ENCODE assay signal across 9 cellular contexts in the genomic region with DNA sequence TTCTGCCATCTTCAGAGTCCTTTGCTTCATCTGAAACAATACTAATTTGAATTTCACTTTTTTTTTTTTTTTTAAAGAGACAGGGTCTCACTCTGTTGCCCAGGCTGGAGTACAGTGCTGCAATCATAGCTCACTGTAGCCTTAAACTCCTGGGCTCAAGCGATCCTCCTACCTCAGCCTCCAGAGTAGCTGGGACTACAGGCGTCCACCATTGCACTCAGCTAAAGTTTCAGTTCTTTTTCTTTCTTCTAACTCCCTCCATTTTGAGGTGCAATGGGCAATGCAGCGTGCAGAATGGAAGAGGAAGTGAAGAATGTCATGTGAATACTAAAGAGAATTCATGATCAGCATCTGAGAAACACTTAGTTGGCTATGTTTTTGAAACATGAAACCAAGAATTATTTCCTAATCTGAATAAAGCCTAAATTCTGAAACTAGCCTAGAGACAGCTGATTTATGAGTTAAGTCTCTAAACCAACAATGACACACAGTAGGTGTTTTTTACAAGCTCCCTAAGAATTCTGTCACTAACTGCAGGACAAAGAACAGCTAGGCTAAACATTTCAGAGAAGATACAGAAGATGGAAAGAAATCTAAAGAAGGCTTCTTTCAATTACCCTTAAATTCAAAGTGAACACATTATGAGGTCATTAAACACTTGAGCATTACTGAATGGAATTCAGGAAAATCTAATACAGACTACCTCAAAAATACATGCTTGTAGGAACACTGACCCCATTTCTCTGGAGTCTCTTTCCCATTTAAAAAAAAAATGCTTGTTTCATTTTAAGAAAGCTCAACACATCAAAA. TPM values are rescaled to one million over a fixed set of nuclear protein-coding genes. Genes with fewer than 3 reads are reported as not detected.
DNase-seq lines count a peak whose midpoint lies in the region; ATAC-seq and TF ChIP-seq lines count a peak whose summit lies in the region.
"Had no signal": no experiment of that assay in that cellular context is flagged by ENCODE, and none has a peak within 500 bp of the region (broad histone marks: within the 10 kb centered on the region; RNA-seq: fewer than 3 reads in every experiment).

No MANE protein-coding gene starts in this region.

- 88 to 91% methylated on average over 2 to 3 of the region's 3 CpGs for WGBS in endodermal cell (ENCODE audit: insufficient coverage in 1 of 2, insufficient read length in 1 of 2), 2 experiments

- no peak for TF ChIP-seq CTCF in endodermal cell (conservative IDR thresholded peaks at IDR 0.05)

- H3K27me3 ChIP-seq in subcutaneous abdominal adipose tissue (ENCODE audit: control insufficient read depth in 5 of 5, insufficient read depth in 4 of 5, low read length in 5 of 5) (no peaks in the 10 kb centered on the region), endodermal cell (ENCODE audit: control insufficient read depth, insufficient read depth, low read length, poor library complexity, severe bottlenecking) (no peaks in the 10 kb centered on the region)

- H3K9ac ChIP-seq in subcutaneous abdominal adipose tissue (ENCODE audit: low read length in 5 of 5) (no peak overlapping the region), endodermal cell (ENCODE audit: extremely low read depth, low read length, poor library complexity, severe bottlenecking) (no peak overlapping the region)

- H3K36me3 ChIP-seq in subcutaneous abdominal adipose tissue (ENCODE audit: control insufficient read depth in 5 of 5, insufficient read depth in 5 of 5, low read length in 5 of 5) (peaks cover 15 to 53% (median 41%) of the 10 kb centered on the region in 5 donors), endodermal cell (ENCODE audit: control insufficient read depth, insufficient read depth, low read length) (peaks cover 70% of the 10 kb centered on the region)

- H3K4me3 Mint-ChIP-seq in activated T-cell treated with anti-CD3 and anti-CD28 coated beads, Interleukin-2, amount 50 U/mL, for 24 hours: no peak overlapping the region
- H3K4me3 Mint-ChIP-seq in activated T-helper 1 cell treated with anti-CD3 and anti-CD28 coated beads, Interleukin-12 subunit alpha, Interleukin-12 subunit beta, Interleukin-2, Interleukin-4 antibody, amounts not matched to agents 30 ng/mL and 10 ng/mL and 1 ng/mL, durations not matched to agents 14 hours and 24 hours and 36 hours: no peak overlapping the region
- H3K4me3 Mint-ChIP-seq in endodermal cell: no peak overlapping the region

- H3K9me3 Mint-ChIP-seq in activated T-cell treated with anti-CD3 and anti-CD28 coated beads, Interleukin-2, amount 50 U/mL, for 24 hours: no peaks in the 10 kb centered on the region
- H3K9me3 Mint-ChIP-seq in activated T-helper 1 cell treated with anti-CD3 and anti-CD28 coated beads, Interleukin-12 subunit alpha, Interleukin-12 subunit beta, Interleukin-2, Interleukin-4 antibody, amounts not matched to agents 30 ng/mL and 10 ng/mL and 1 ng/mL, durations not matched to agents 14 hours and 24 hours and 36 hours: no peaks in the 10 kb centered on the region
- H3K9me3 Mint-ChIP-seq in endodermal cell: no peaks in the 10 kb centered on the region

- intact Hi-C loops in activated T-helper 1 cell treated with anti-CD3 and anti-CD28 coated beads, Interleukin-12 subunit alpha, Interleukin-12 subunit beta, Interleukin-2, Interleukin-4 antibody, amounts not matched to agents 30 ng/mL and 10 ng/mL and 1 ng/mL, durations not matched to agents 14 hours and 24 hours and 36 hours (cut with micrococcal nuclease): loop anchor here (2.0 kb wide), 1 partner anchor 26 kb away; no protein-coding TSS in a partner anchor

- H3K4me3 ChIP-seq in subcutaneous abdominal adipose tissue (ENCODE audit: low read depth in 1 of 5, low read length in 5 of 5): no peak overlapping the region
- H3K4me3 ChIP-seq in endodermal cell (ENCODE audit: low read length): no peak overlapping the region

- peak; percentile 93 for ATAC-seq in HG03066 (IDR thresholded peaks at IDR 0.05; ENCODE audit: low read depth, unreplicated experiment)

- H3K4me1 ChIP-seq in subcutaneous abdominal adipose tissue (ENCODE audit: control insufficient read depth in 5 of 5, insufficient read depth in 5 of 5, low read length in 5 of 5) (peaks cover 0 to 28% (median 13%) of the 10 kb centered on the region in 5 donors), endodermal cell (ENCODE audit: control insufficient read depth, insufficient read depth, low read length) (no peaks in the 10 kb centered on the region)

- H3K9me3 ChIP-seq in subcutaneous abdominal adipose tissue (ENCODE audit: control insufficient read depth in 5 of 5, low read length in 5 of 5) (no peaks in the 10 kb centered on the region), endodermal cell (ENCODE audit: control insufficient read depth, low read length) (no peaks in the 10 kb centered on the region)

- H3K27ac ChIP-seq in subcutaneous abdominal adipose tissue (ENCODE audit: low read depth, low read length): peak overlapping the region; percentile 18
- no peak overlapping the region for H3K27ac ChIP-seq in endodermal cell (ENCODE audit: low read depth, low read length)

- H3K27me3 Mint-ChIP-seq in activated T-cell treated with anti-CD3 and anti-CD28 coated beads, Interleukin-2, amount 50 U/mL, for 24 hours: no peaks in the 10 kb centered on the region
- H3K27me3 Mint-ChIP-seq in activated T-helper 1 cell treated with anti-CD3 and anti-CD28 coated beads, Interleukin-12 subunit alpha, Interleukin-12 subunit beta, Interleukin-2, Interleukin-4 antibody, amounts not matched to agents 30 ng/mL and 10 ng/mL and 1 ng/mL, durations not matched to agents 14 hours and 24 hours and 36 hours (ENCODE audit: insufficient read depth): no peaks in the 10 kb centered on the region
- H3K27me3 Mint-ChIP-seq in endodermal cell (ENCODE audit: insufficient read depth): no peaks in the 10 kb centered on the region

- H3K36me3 Mint-ChIP-seq in activated T-cell treated with anti-CD3 and anti-CD28 coated beads, Interleukin-2, amount 50 U/mL, for 24 hours (ENCODE audit: low read depth): peaks cover 94% of the 10 kb centered on the region
- H3K36me3 Mint-ChIP-seq in activated T-helper 1 cell treated with anti-CD3 and anti-CD28 coated beads, Interleukin-12 subunit alpha, Interleukin-12 subunit beta, Interleukin-2, Interleukin-4 antibody, amounts not matched to agents 30 ng/mL and 10 ng/mL and 1 ng/mL, durations not matched to agents 14 hours and 24 hours and 36 hours (ENCODE audit: low read depth): peaks cover 49% of the 10 kb centered on the region
- peaks cover 62% of the 10 kb centered on the region for H3K36me3 Mint-ChIP-seq in endodermal cell (ENCODE audit: low read depth)

- H3K4me1 Mint-ChIP-seq in activated T-cell treated with anti-CD3 and anti-CD28 coated beads, Interleukin-2, amount 50 U/mL, for 24 hours (ENCODE audit: low read depth): peaks cover 26% of the 10 kb centered on the region
- H3K4me1 Mint-ChIP-seq in activated T-helper 1 cell treated with anti-CD3 and anti-CD28 coated beads, Interleukin-12 subunit alpha, Interleukin-12 subunit beta, Interleukin-2, Interleukin-4 antibody, amounts not matched to agents 30 ng/mL and 10 ng/mL and 1 ng/mL, durations not matched to agents 14 hours and 24 hours and 36 hours (ENCODE audit: low read depth): peaks cover 26% of the 10 kb centered on the region
- peaks cover 4% of the 10 kb centered on the region for H3K4me1 Mint-ChIP-seq in endodermal cell

- peak overlapping the region; percentile 78 for H3K27ac Mint-ChIP-seq in activated T-cell treated with anti-CD3 and anti-CD28 coated beads, Interleukin-2, amount 50 U/mL, for 24 hours
- H3K27ac Mint-ChIP-seq in activated T-helper 1 cell treated with anti-CD3 and anti-CD28 coated beads, Interleukin-12 subunit alpha, Interleukin-12 subunit beta, Interleukin-2, Interleukin-4 antibody, amounts not matched to agents 30 ng/mL and 10 ng/mL and 1 ng/mL, durations not matched to agents 14 hours and 24 hours and 36 hours: peak overlapping the region; percentile 6
- no peak overlapping the region for H3K27ac Mint-ChIP-seq in endodermal cell

- no peak for DNase-seq in activated T-cell treated with anti-CD3 and anti-CD28 coated beads, Interleukin-2, amount 50 U/mL, for 24 hours
- DNase-seq in activated T-cell treated with anti-CD3 and anti-CD28 coated beads, Interleukin-2, amount 50 U/mL, for 48 hours: no peak
- no peak for DNase-seq in activated T-helper 1 cell treated with anti-CD3 and anti-CD28 coated beads, Interleukin-12 subunit alpha, Interleukin-12 subunit beta, Interleukin-2, Interleukin-4 antibody, amounts not matched to agents 30 ng/mL and 10 ng/mL and 1 ng/mL, durations not matched to agents 14 hours and 24 hours and 36 hours (ENCODE audit: low spot score)
- no peak for DNase-seq in endodermal cell
- DNase-seq in NCI-H2081 treated with DMSO at 0.1 percent for 48 hours (lab: John Stamatoyannopoulos, UW): no peak
- no peak for DNase-seq in HuH-7 (ENCODE audit: low spot score)
- DNase-seq: left cardiac atrium had no signal

RNA-seq across cellular contexts. Expression of gene SNN, which starts 21.0 kb away (rescaled TPM):
- 7.3 and 7.9 TPM in 2 replicates for total RNA-seq in activated T-helper 1 cell treated with anti-CD3 and anti-CD28 coated beads, Interleukin-12 subunit alpha, Interleukin-12 subunit beta, Interleukin-2, Interleukin-4 antibody, amounts not matched to agents 30 ng/mL and 10 ng/mL and 1 ng/mL, durations not matched to agents 14 hours and 24 hours and 36 hours
- 10 to 100 TPM; 28.9 to 35.1 TPM for total RNA-seq in endodermal cell
- polyA plus RNA-seq in endodermal cell (2013, experiment 1 of 2): 78.9 TPM
- 66.8 TPM for polyA plus RNA-seq in endodermal cell (2013, experiment 2 of 2)

RNA-seq across cellular contexts. Expression of gene TXNDC11, which starts 53.4 kb away (rescaled TPM):
- total RNA-seq in activated T-helper 1 cell treated with anti-CD3 and anti-CD28 coated beads, Interleukin-12 subunit alpha, Interleukin-12 subunit beta, Interleukin-2, Interleukin-4 antibody, amounts not matched to agents 30 ng/mL and 10 ng/mL and 1 ng/mL, durations not matched to agents 14 hours and 24 hours and 36 hours: 52.7 and 55.9 TPM in 2 replicates
- total RNA-seq in endodermal cell: 10 to 100 TPM; 16.4 to 20.8 TPM
- polyA plus RNA-seq in endodermal cell (2013, experiment 1 of 2): 13.2 TPM
- polyA plus RNA-seq in endodermal cell (2013, experiment 2 of 2): 13.6 TPM
